Comparison of ENCODE assay signal across 12 cellular contexts in the genomic region with DNA sequence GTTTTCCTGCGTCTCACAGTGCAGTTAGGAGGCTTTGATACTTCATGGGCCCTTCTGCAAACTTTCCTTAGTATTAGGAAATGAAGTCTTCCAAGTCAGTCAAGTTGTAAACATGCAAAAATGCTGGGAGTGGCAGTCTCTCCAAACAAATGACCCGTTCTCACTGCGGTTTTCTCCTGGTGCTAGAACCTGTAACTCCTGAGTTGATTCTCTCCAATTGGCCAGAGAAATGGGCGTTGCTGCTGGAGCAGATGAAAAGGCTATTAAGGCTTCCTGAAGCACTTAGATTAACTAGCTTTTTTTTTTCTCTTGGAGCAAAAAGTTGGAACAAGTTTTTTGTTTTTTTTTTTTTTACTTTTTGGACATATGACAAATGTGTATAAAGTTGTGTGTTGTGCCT.
A peak's percentile ranks its signal among the peaks of the same experiment; 100 is the strongest.
DNase-seq lines count a peak whose midpoint lies in the region; ATAC-seq and TF ChIP-seq lines count a peak whose summit lies in the region.
"Had no signal": no experiment of that assay in that cellular context is flagged by ENCODE, and none has a peak within 500 bp of the region (broad histone marks: within the 10 kb centered on the region; RNA-seq: fewer than 3 reads in every experiment).

No MANE protein-coding gene starts in this region.

- no peak overlapping the region for H4K8ac ChIP-seq in IMR-90 (ENCODE audit: low read depth in 2 of 2, low read length in 2 of 2)

- CTCF ChIA-PET in IMR-90 (lab: Yijun Ruan, JAX) (no interaction called here), WTC11 (lab: Charles Lee) (interaction anchor here (0.9 kb wide), 2 partner anchors 18 to 70 kb away, joined by 3 read pairs; no protein-coding TSS in a partner anchor)

- no peaks in the 10 kb centered on the region; the same call in none of the 2 replicates for H3K27me3 Mint-ChIP-seq in WTC11 (ENCODE audit: low read depth)
- H3K27me3 Mint-ChIP-seq: activated naive CD8-positive, alpha-beta T cell treated with anti-CD3 and anti-CD28 coated beads for 36 hours had no signal

- dilution Hi-C loops in IMR-90 (cut with HindIII; ENCODE audit: low sequenced_read_pairs, unreplicated experiment) = no loop called here

- H4K20me1 ChIP-seq in IMR-90 (ENCODE audit: insufficient read depth, low read length) = peaks cover 12% of the 10 kb centered on the region; the same call in 1 of the 2 replicates

- H2AK9ac ChIP-seq in IMR-90 (replicated peaks; ENCODE audit: low read depth, low read length, poor library complexity) = no peak overlapping the region

- no peak overlapping the region for H4K5ac ChIP-seq in IMR-90 (ENCODE audit: low read depth, low read length)

- no peak overlapping the region for H2BK120ac ChIP-seq in IMR-90 (ENCODE audit: low read depth, low read length)

- peak; percentile 21; the same call in 1 of the 2 replicates for TF ChIP-seq CTCF in IMR-90 (conservative IDR thresholded peaks at IDR 0.05; ENCODE audit: low read depth, low read length)
- no peak for TF ChIP-seq CTCF in colonic mucosa (IDR thresholded peaks at IDR 0.05)
- no peak for TF ChIP-seq CTCF in lower lobe of right lung (IDR thresholded peaks at IDR 0.05)
- TF ChIP-seq CTCF in WTC11 (IDR thresholded peaks at IDR 0.05) = no peak

- H2AK5ac ChIP-seq in IMR-90 (ENCODE audit: low read depth, low read length) = no peak overlapping the region

- TF ChIP-seq POLR2A in IMR-90 (IDR thresholded peaks at IDR 0.05; ENCODE audit: low read depth, low read length) = no peak

- H3K4me2 ChIP-seq in IMR-90 (ENCODE audit: low read depth, low read length) = no peak overlapping the region

- no peaks in the 10 kb centered on the region for H3K9me3 Mint-ChIP-seq in WTC11
- H3K9me3 Mint-ChIP-seq: activated naive CD8-positive, alpha-beta T cell treated with anti-CD3 and anti-CD28 coated beads for 36 hours had no signal

- no peak overlapping the region for H2BK20ac ChIP-seq in IMR-90 (ENCODE audit: low read depth, low read length)

- H3K27ac Mint-ChIP-seq in WTC11 = no peak overlapping the region
- H3K27ac Mint-ChIP-seq: activated naive CD8-positive, alpha-beta T cell treated with anti-CD3 and anti-CD28 coated beads for 36 hours had no signal

- H3K27me3 ChIP-seq in IMR-90 (ENCODE audit: control insufficient read depth, insufficient read depth, low read length) = no peaks in the 10 kb centered on the region
- no peaks in the 10 kb centered on the region for H3K27me3 ChIP-seq in colonic mucosa
- no peaks in the 10 kb centered on the region for H3K27me3 ChIP-seq in lower lobe of right lung (ENCODE audit: low read depth)
- H3K27me3 ChIP-seq: vagina had no signal

- H3K36me3 Mint-ChIP-seq in WTC11 = no peaks in the 10 kb centered on the region
- H3K36me3 Mint-ChIP-seq: activated naive CD8-positive, alpha-beta T cell treated with anti-CD3 and anti-CD28 coated beads for 36 hours had no signal

- no peak overlapping the region for H3K4me3 Mint-ChIP-seq in WTC11
- H3K4me3 Mint-ChIP-seq: activated naive CD8-positive, alpha-beta T cell treated with anti-CD3 and anti-CD28 coated beads for 36 hours had no signal

- H3K4me1 Mint-ChIP-seq in WTC11 = peaks cover 63% of the 10 kb centered on the region

- no peak overlapping the region for H3K56ac ChIP-seq in IMR-90 (ENCODE audit: extremely low read depth, insufficient read depth, low read length)

- H3K4me3 ChIP-seq in IMR-90 (ENCODE audit: insufficient read depth, low read depth, low read length) (no peak overlapping the region), colonic mucosa (no peak overlapping the region), lower lobe of right lung (no peak overlapping the region)
- H3K4me3 ChIP-seq: vagina had no signal

- H3K9ac ChIP-seq in IMR-90 (ENCODE audit: low read depth, low read length) = no peak overlapping the region
- H3K9ac ChIP-seq in colonic mucosa (ENCODE audit: low read depth in 2 of 2, low read length in 2 of 2) = no peak overlapping the region

- no peak overlapping the region for H3K27ac ChIP-seq in IMR-90 (ENCODE audit: insufficient read depth, low read length)
- peak overlapping the region; percentile 29 for H3K27ac ChIP-seq in colonic mucosa
- peak overlapping the region; percentile 51 for H3K27ac ChIP-seq in lower lobe of right lung
- H3K27ac ChIP-seq: vagina had no signal

- H4K91ac ChIP-seq in IMR-90 (ENCODE audit: insufficient read depth, low read depth, low read length) = no peak overlapping the region

- H3K4me1 ChIP-seq in IMR-90 (ENCODE audit: control insufficient read depth, insufficient read depth, low read length) (peaks cover 2% of the 10 kb centered on the region), colonic mucosa (peaks cover 9% of the 10 kb centered on the region), lower lobe of right lung (peaks cover 43% of the 10 kb centered on the region)

- no peaks in the 10 kb centered on the region for H3K9me1 ChIP-seq in IMR-90 (ENCODE audit: insufficient read depth, low read length)

- ATAC-seq in IMR-90 (ENCODE audit: low read depth) (no peak; the same call in 1 of the 2 replicates), lower lobe of right lung (peak; percentile 90 to 93), HG03442 (IDR thresholded peaks at IDR 0.05; ENCODE audit: unreplicated experiment) (no peak), WTC11 (no peak)

- H3K23ac ChIP-seq in IMR-90 (ENCODE audit: low read depth, low read length) = no peak overlapping the region

- H2BK5ac ChIP-seq in IMR-90 (ENCODE audit: low read depth, low read length, poor library complexity, severe bottlenecking) = no peak overlapping the region

- BruUV-seq in IMR-90 (replicated peaks; lab: Mats Ljungman, UMichigan) = no TSS peak

- no peak overlapping the region for H2BK15ac ChIP-seq in IMR-90 (ENCODE audit: low read depth, low read length)

- peak; percentile 75 for DNase-seq in A172 (ENCODE audit: low spot score)
- DNase-seq in IMR-90 = peak; percentile 49
- DNase-seq in colonic mucosa = peak; percentile 83
- DNase-seq in lower lobe of right lung = no peak
- DNase-seq in NCI-H146 treated with DMSO at 0.1 percent for 48 hours (lab: John Stamatoyannopoulos, UW; ENCODE audit: unreplicated experiment) = no peak
- DNase-seq in WTC11 (ENCODE audit: low spot score) = no peak
- DNase-seq in effector CD4-positive, alpha-beta T cell = no peak
- DNase-seq: activated CD4-positive, CD25-positive, alpha-beta regulatory T cell treated with anti-CD3 and anti-CD28 coated beads, Interleukin-2, amount 50 U/mL, for 72 hours; activated naive CD8-positive, alpha-beta T cell treated with anti-CD3 and anti-CD28 coated beads for 36 hours; NCI-H1105 treated with DMSO at 0.1 percent for 48 hours had no signal

- H3K36me3 ChIP-seq in IMR-90 (ENCODE audit: control insufficient read depth, insufficient read depth, low read length) (no peaks in the 10 kb centered on the region), colonic mucosa (no peaks in the 10 kb centered on the region), lower lobe of right lung (no peaks in the 10 kb centered on the region)
- H3K36me3 ChIP-seq: vagina had no signal

- peaks cover 6 to 15% of the 10 kb centered on the region in 2 experiments; a peak in 2 of 4 replicates for H3K79me1 ChIP-seq in IMR-90 (ENCODE audit: low read depth in 1 of 2, low read length in 2 of 2)

- TF ChIP-seq RAD21 in IMR-90 (IDR thresholded peaks at IDR 0.05; ENCODE audit: low read length) = no peak

- intact Hi-C loops in IMR-90 (cut with micrococcal nuclease) (no loop called here), colonic mucosa (cut with DNase I) (no loop called here), lower lobe of right lung (cut with DNase I) (no loop called here)

- H3K9me3 ChIP-seq in IMR-90 (ENCODE audit: control insufficient read depth, insufficient read depth, low read length) = no peaks in the 10 kb centered on the region
- no peaks in the 10 kb centered on the region for H3K9me3 ChIP-seq in colonic mucosa
- H3K9me3 ChIP-seq in lower lobe of right lung = no peaks in the 10 kb centered on the region
- H3K9me3 ChIP-seq: vagina had no signal

- WGBS in IMR-90 (ENCODE audit: extremely low coverage in 2 of 2, insufficient read length in 1 of 2), 2 experiments = no CpG with 5 or more reads among the region's 4 CpGs

- no peak overlapping the region for H3K4ac ChIP-seq in IMR-90 (ENCODE audit: low read depth, low read length)

- POLR2A ChIA-PET in IMR-90 (lab: Charles Lee; ENCODE audit: unreplicated experiment) (no interaction called here), WTC11 (lab: Charles Lee) (no interaction called here)

- in situ Hi-C loops in IMR-90 (cut with MboI; ENCODE audit: low sequenced_read_pairs) = no loop called here

- no peak overlapping the region for H3K14ac ChIP-seq in IMR-90 (replicated peaks; ENCODE audit: low read depth, low read length)

- no peak overlapping the region for H3K18ac ChIP-seq in IMR-90 (ENCODE audit: low read depth, low read length)

- no peak overlapping the region for H2AFZ ChIP-seq in IMR-90 (replicated peaks; ENCODE audit: low read length, poor library complexity)

TF ChIP-seq in IMR-90, 13 proteins besides CTCF, POLR2A, EP300 and RAD21 (continues in another document):
- no peak for TF ChIP-seq MXI1 (IDR thresholded peaks at IDR 0.05; ENCODE audit: borderline replicate concordance, low read depth, low read length)
- TF ChIP-seq BHLHE40 (IDR thresholded peaks at IDR 0.05; ENCODE audit: low read depth, low read length) = no peak
- no peak for TF ChIP-seq MAFK (IDR thresholded peaks at IDR 0.05; ENCODE audit: low read depth, low read length)
- no peak for TF ChIP-seq RFX5 (IDR thresholded peaks at IDR 0.05; ENCODE audit: low read depth, low read length)

TF ChIP-seq in WTC11, 78 proteins besides CTCF, POLR2A, EP300 and RAD21 (continues in another document):
- TF ChIP-seq, protein P1, sequence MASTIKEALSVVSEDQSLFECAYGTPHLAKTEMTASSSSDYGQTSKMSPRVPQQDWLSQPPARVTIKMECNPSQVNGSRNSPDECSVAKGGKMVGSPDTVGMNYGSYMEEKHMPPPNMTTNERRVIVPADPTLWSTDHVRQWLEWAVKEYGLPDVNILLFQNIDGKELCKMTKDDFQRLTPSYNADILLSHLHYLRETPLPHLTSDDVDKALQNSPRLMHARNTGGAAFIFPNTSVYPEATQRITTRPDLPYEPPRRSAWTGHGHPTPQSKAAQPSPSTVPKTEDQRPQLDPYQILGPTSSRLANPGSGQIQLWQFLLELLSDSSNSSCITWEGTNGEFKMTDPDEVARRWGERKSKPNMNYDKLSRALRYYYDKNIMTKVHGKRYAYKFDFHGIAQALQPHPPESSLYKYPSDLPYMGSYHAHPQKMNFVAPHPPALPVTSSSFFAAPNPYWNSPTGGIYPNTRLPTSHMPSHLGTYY (CRISPR knock-in tag; IDR thresholded peaks at IDR 0.05) = no peak
- TF ChIP-seq ZNF219 (CRISPR knock-in tag; IDR thresholded peaks at IDR 0.05; ENCODE audit: borderline replicate concordance) (no peak), NR1H2 (CRISPR knock-in tag; IDR thresholded peaks at IDR 0.05) (no peak), MYBL2 (CRISPR knock-in tag; IDR thresholded peaks at IDR 0.05) (no peak), ZNF416 (CRISPR knock-in tag; IDR thresholded peaks at IDR 0.05) (no peak), ZNF138 (CRISPR knock-in tag; conservative IDR thresholded peaks at IDR 0.05) (no peak), GRHL2 (CRISPR knock-in tag; IDR thresholded peaks at IDR 0.05; ENCODE audit: insufficient replicate concordance, severe bottlenecking) (no peak), CREB1 (CRISPR knock-in tag; IDR thresholded peaks at IDR 0.05) (no peak)

Comparison
In these comparisons a context has a peak if more than half of its experiments do, and no peak if none do; other contexts are left out.
1. DNase-seq: peak in A172 (single experiment), IMR-90 (single experiment) and colonic mucosa (single experiment); none in lower lobe of right lung (single experiment), NCI-H146 treated with DMSO at 0.1 percent for 48 hours (single experiment), WTC11 (single experiment) and effector CD4-positive, alpha-beta T cell (single experiment).
2. ATAC-seq: peak in lower lobe of right lung (2 of 2); none in IMR-90 (single experiment), HG03442 (single experiment) and WTC11 (single experiment).